ENCODE assay signal across 1 cellular context in genomic region chr12:116881325-116881866, GRCh38.
TF ChIP-seq lines count a peak whose summit lies in the region.

Gene HRK (minus strand): TSS chr12:116881441. CDS start chr12:116881307, 134 bp downstream.

TF ChIP-seq in GM23338, 12 proteins besides CTCF, POLR2A, EP300 and RAD21 (continued from another document):
- TF ChIP-seq EZH2 (IDR thresholded peaks at IDR 0.05; ENCODE audit: low read depth, unreplicated experiment) = no peak
- TF ChIP-seq ZNF462 (CRISPR knock-in tag; IDR thresholded peaks at IDR 0.05) = no peak
